Comparison of ENCODE assay signal across 14 cellular contexts in genomic region chr9:135989157-135989556, GRCh38. TPM values are rescaled to one million over a fixed set of nuclear protein-coding genes. Genes with fewer than 3 reads are reported as not detected.
DNase-seq lines count a peak whose midpoint lies in the region; ATAC-seq, FAIRE-seq and TF ChIP-seq lines count a peak whose summit lies in the region.
"Had no signal": no experiment of that assay in that cellular context is flagged by ENCODE, and none has a peak within 500 bp of the region (broad histone marks: within the 10 kb centered on the region; RNA-seq: fewer than 3 reads in every experiment).

No MANE protein-coding gene starts in this region.

- H3K4ac ChIP-seq in H1 (replicated peaks; ENCODE audit: insufficient read length, low read depth, low read length) = no peak overlapping the region

- CTCF ChIA-PET in activated CD8-positive, alpha-beta T cell treated with anti-CD3 and anti-CD28 coated beads for 36 hours (lab: Charles Lee) = interaction anchor here (1.7 to 2.1 kb wide), 2 partner anchors 16 to 23 kb away, joined by 3 to 8 read pairs; no protein-coding TSS in a partner anchor
- CTCF ChIA-PET in activated CD8-positive, alpha-beta T cell treated with anti-CD3 and anti-CD28 coated beads, Interleukin-2, amount 10 ng/mL, durations not matched to agents 7 days and 5 days (lab: Charles Lee) = interaction anchor here (1.6 kb wide), 1 partner anchor 16 kb away, joined by 3 read pairs; no protein-coding TSS in a partner anchor
- CTCF ChIA-PET in H1 (lab: Charles Lee; ENCODE audit: partially characterized antibody) = interaction anchor here (0.6 to 3.9 kb wide), 13 partner anchors 12 to 150 kb away, joined by 3 to 16 read pairs (median 3); no protein-coding TSS in a partner anchor

- H3K23me2 ChIP-seq in H1 (ENCODE audit: low read depth, low read length) = no peaks in the 10 kb centered on the region; the same call in 1 of the 2 replicates

- H3K23ac ChIP-seq in H1 (ENCODE audit: insufficient read length) = no peak overlapping the region

- ATAC-seq in activated CD8-positive, alpha-beta T cell treated with anti-CD3 and anti-CD28 coated beads for 36 hours = no peak
- no peak for ATAC-seq in activated CD8-positive, alpha-beta T cell treated with anti-CD3 and anti-CD28 coated beads, Interleukin-2, amount 10 ng/mL, durations not matched to agents 7 days and 5 days
- no peak for ATAC-seq in body of pancreas
- no peak for ATAC-seq in HG03354 (IDR thresholded peaks at IDR 0.05; ENCODE audit: poor library complexity, severe bottlenecking, unreplicated experiment)

- TF ChIP-seq EP300 in H1 (IDR thresholded peaks at IDR 0.05; ENCODE audit: borderline replicate concordance in 1 of 2, low read depth in 2 of 2, low read length in 2 of 2) = no peak

- H3K79me2 ChIP-seq in Loucy (ENCODE audit: insufficient read depth, low read length) (no peaks in the 10 kb centered on the region), H1 (ENCODE audit: control insufficient read depth in 1 of 2, insufficient read depth in 2 of 2, low read length in 2 of 2) (no peaks in the 10 kb centered on the region)

- TF ChIP-seq POLR2A in H1 (IDR thresholded peaks at IDR 0.05; ENCODE audit: control extremely low read depth in 1 of 2, low read depth in 2 of 2, low read length in 2 of 2) (no peak), body of pancreas (IDR thresholded peaks at IDR 0.05) (no peak)

- H2AFZ ChIP-seq in Loucy (ENCODE audit: low read length) (no peak overlapping the region), H1 (ENCODE audit: low read length) (no peak overlapping the region)

- no peak overlapping the region for H4K8ac ChIP-seq in H1 (ENCODE audit: extremely low read depth, insufficient read depth, low read length)

- POLR2A ChIA-PET in activated CD8-positive, alpha-beta T cell treated with anti-CD3 and anti-CD28 coated beads for 36 hours (lab: Charles Lee) = interaction anchor here (1.0 to 1.5 kb wide), 2 partner anchors 10 to 375 kb away, joined by 3 read pairs; partner anchors contain the start of gene DNLZ
- POLR2A ChIA-PET in activated CD8-positive, alpha-beta T cell treated with anti-CD3 and anti-CD28 coated beads, Interleukin-2, amount 10 ng/mL, durations not matched to agents 7 days and 5 days (lab: Charles Lee) = no interaction called here
- POLR2A ChIA-PET in H1 (lab: Charles Lee; ENCODE audit: partially characterized antibody) = interaction anchor here (0.8 to 1.4 kb wide), 3 partner anchors 9 to 62 kb away, joined by 3 to 5 read pairs (median 3); no protein-coding TSS in a partner anchor

- H3K27me3 Mint-ChIP-seq in activated CD8-positive, alpha-beta T cell treated with anti-CD3 and anti-CD28 coated beads for 36 hours = no peaks in the 10 kb centered on the region
- no peaks in the 10 kb centered on the region for H3K27me3 Mint-ChIP-seq in activated CD8-positive, alpha-beta T cell treated with anti-CD3 and anti-CD28 coated beads, Interleukin-2, amount 10 ng/mL, durations not matched to agents 7 days and 5 days (ENCODE audit: low read depth)

- no peaks in the 10 kb centered on the region for H3K79me1 ChIP-seq in H1 (ENCODE audit: low read depth, low read length)

- H3K27ac ChIP-seq in H1 (ENCODE audit: low read depth, low read length) (no peak overlapping the region), temporal lobe (ENCODE audit: low read depth, low read length) (peak overlapping the region; percentile 33), kidney (ENCODE audit: low read depth in 2 of 2, low read length in 2 of 2) (no peak overlapping the region), body of pancreas (no peak overlapping the region)

- WGBS in H1 (ENCODE audit: extremely low coverage in 1 of 2, insufficient coverage in 1 of 2, insufficient read length in 1 of 2, insufficient replicate concordance in 2 of 2, low coverage in 1 of 2, low lambda C conversion rate in 2 of 2, missing lambda C conversion rate in 1 of 2), 2 experiments = 80% methylated on average over 8 of the region's 8 CpGs; no CpG with 5 or more reads in 1 of the 2 experiments
- 78% methylated on average over 5 to 7 of the region's 8 CpGs for WGBS in body of pancreas, 2 donors

- H3K14ac ChIP-seq in H1 (ENCODE audit: insufficient read length) = no peak overlapping the region

- no peaks in the 10 kb centered on the region for H3K9me3 Mint-ChIP-seq in activated CD8-positive, alpha-beta T cell treated with anti-CD3 and anti-CD28 coated beads for 36 hours
- H3K9me3 Mint-ChIP-seq in activated CD8-positive, alpha-beta T cell treated with anti-CD3 and anti-CD28 coated beads, Interleukin-2, amount 10 ng/mL, durations not matched to agents 7 days and 5 days (ENCODE audit: insufficient read depth) = no peaks in the 10 kb centered on the region

- H3K4me3 ChIP-seq in Loucy (ENCODE audit: low read length, poor library complexity, severe bottlenecking) (no peak overlapping the region), H1 (ENCODE audit: extremely low read depth in 1 of 4, insufficient read depth in 2 of 4, low read depth in 3 of 4, low read length in 4 of 4) (no peak overlapping the region), kidney (ENCODE audit: low read length in 2 of 2) (no peak overlapping the region), body of pancreas (no peak overlapping the region)
- H3K4me3 ChIP-seq: HAP-1 had no signal

- H3K4me3 Mint-ChIP-seq in activated CD8-positive, alpha-beta T cell treated with anti-CD3 and anti-CD28 coated beads for 36 hours = no peak overlapping the region
- no peak overlapping the region for H3K4me3 Mint-ChIP-seq in activated CD8-positive, alpha-beta T cell treated with anti-CD3 and anti-CD28 coated beads, Interleukin-2, amount 10 ng/mL, durations not matched to agents 7 days and 5 days

- H3K9ac ChIP-seq in Loucy (ENCODE audit: low read depth, low read length, poor library complexity, severe bottlenecking) (no peak overlapping the region), H1 (replicated peaks in 1 of 4; ENCODE audit: extremely low read depth in 1 of 4, low read depth in 3 of 4, low read length in 3 of 4) (no peak overlapping the region), kidney (ENCODE audit: low read length in 2 of 2) (no peak overlapping the region)
- H3K9ac ChIP-seq: SK-N-SH had no signal

- no peak overlapping the region for H2BK15ac ChIP-seq in H1 (ENCODE audit: low read length)

- no peak overlapping the region for H3K27ac Mint-ChIP-seq in activated CD8-positive, alpha-beta T cell treated with anti-CD3 and anti-CD28 coated beads for 36 hours
- H3K27ac Mint-ChIP-seq in activated CD8-positive, alpha-beta T cell treated with anti-CD3 and anti-CD28 coated beads, Interleukin-2, amount 10 ng/mL, durations not matched to agents 7 days and 5 days = no peak overlapping the region

- H4K20me1 ChIP-seq in Loucy (ENCODE audit: insufficient read depth, low read length, poor library complexity, severe bottlenecking) (no peaks in the 10 kb centered on the region), H1 (replicated peaks in 1 of 2; ENCODE audit: control insufficient read depth in 1 of 2, insufficient read depth in 2 of 2, low read length in 2 of 2) (no peaks in the 10 kb centered on the region)

- H2BK12ac ChIP-seq in H1 (ENCODE audit: low read depth, low read length) = peak overlapping the region; percentile 27; the same call in 1 of the 2 replicates

- H3K4me1 Mint-ChIP-seq in activated CD8-positive, alpha-beta T cell treated with anti-CD3 and anti-CD28 coated beads for 36 hours (ENCODE audit: low read depth) = peaks cover 14% of the 10 kb centered on the region
- H3K4me1 Mint-ChIP-seq in activated CD8-positive, alpha-beta T cell treated with anti-CD3 and anti-CD28 coated beads, Interleukin-2, amount 10 ng/mL, durations not matched to agents 7 days and 5 days (ENCODE audit: low read depth) = peaks cover 22% of the 10 kb centered on the region

- no peak overlapping the region for H4K91ac ChIP-seq in H1 (replicated peaks; ENCODE audit: insufficient read length, low read length)

- no peak overlapping the region for H2BK120ac ChIP-seq in H1 (replicated peaks; ENCODE audit: low read depth, low read length)

- H4K5ac ChIP-seq in H1 (ENCODE audit: insufficient read length, low read depth, low read length) = no peak overlapping the region

- H3K9me3 ChIP-seq in Loucy (ENCODE audit: insufficient read depth, low read depth, low read length) (no peaks in the 10 kb centered on the region), H1 (ENCODE audit: insufficient read depth in 2 of 2, low read depth in 1 of 2, low read length in 1 of 2) (no peaks in the 10 kb centered on the region), kidney (ENCODE audit: control insufficient read depth in 1 of 2, low read length in 2 of 2) (no peaks in the 10 kb centered on the region), body of pancreas (no peaks in the 10 kb centered on the region)
- H3K9me3 ChIP-seq: HAP-1, SK-N-SH had no signal

- H3K4me1 ChIP-seq in Loucy (ENCODE audit: insufficient read depth, low read length, poor library complexity, severe bottlenecking) (peaks cover 45% of the 10 kb centered on the region), H1 (replicated peaks in 1 of 4; ENCODE audit: control insufficient read depth in 3 of 4, insufficient read depth in 4 of 4, low read length in 3 of 4) (peaks cover 9 to 31% (median 27%) of the 10 kb centered on the region in 4 experiments), kidney (ENCODE audit: control insufficient read depth in 1 of 2, insufficient read depth in 1 of 2, low read depth in 1 of 2, low read length in 2 of 2) (peaks cover 0 to 22% of the 10 kb centered on the region in 2 donors), body of pancreas (peaks cover 29% of the 10 kb centered on the region)

- H3K9me2 ChIP-seq in Loucy (replicated peaks; ENCODE audit: low read depth, low read length) = no peaks in the 10 kb centered on the region
- H3K9me2 ChIP-seq: SK-N-SH had no signal

- no peak for TF ChIP-seq RAD21 in H1 (IDR thresholded peaks at IDR 0.05 in 1 of 2, conservative IDR thresholded peaks at IDR 0.05 in 1 of 2; ENCODE audit: low read depth in 2 of 2, low read length in 2 of 2)

- no peaks in the 10 kb centered on the region for H3K36me3 ChIP-seq in Loucy (ENCODE audit: insufficient read depth, low read length)
- H3K36me3 ChIP-seq in H1 (ENCODE audit: control insufficient read depth in 2 of 4, insufficient read depth in 4 of 4, low read length in 3 of 4) = no peaks in the 10 kb centered on the region
- no peaks in the 10 kb centered on the region for H3K36me3 ChIP-seq in kidney (ENCODE audit: control insufficient read depth in 1 of 2, insufficient read depth in 2 of 2, low read length in 2 of 2)
- no peaks in the 10 kb centered on the region for H3K36me3 ChIP-seq in body of pancreas (replicated peaks in 1 of 2; ENCODE audit: insufficient read depth in 1 of 2, low read depth in 2 of 2)
- H3K36me3 ChIP-seq: HAP-1 had no signal

- intact Hi-C loops in activated CD8-positive, alpha-beta T cell treated with anti-CD3 and anti-CD28 coated beads for 36 hours (cut with micrococcal nuclease) = no loop called here
- intact Hi-C loops in kidney (cut with DNase I) = no loop called here
- intact Hi-C loops in body of pancreas (cut with DNase I) = no loop called here

- DNase-seq in activated CD8-positive, alpha-beta T cell treated with anti-CD3 and anti-CD28 coated beads for 36 hours = peak; percentile 16
- no peak for DNase-seq in activated CD8-positive, alpha-beta T cell treated with anti-CD3 and anti-CD28 coated beads, Interleukin-2, amount 10 ng/mL, durations not matched to agents 7 days and 5 days
- DNase-seq in H1 (ENCODE audit: low read depth in 1 of 2, low spot score in 2 of 2) = no peak
- no peak for DNase-seq in kidney
- DNase-seq in body of pancreas = no peak
- DNase-seq: EL, KG1, NCI-H446 treated with DMSO at 0.1 percent for 48 hours, SK-N-SH had no signal

- no peak overlapping the region for H2BK5ac ChIP-seq in H1 (ENCODE audit: low read depth, low read length)

- FAIRE-seq in H1 (lab: Jason Lieb, UNC) (no peak), kidney (lab: Jason Lieb, UNC) (no peak)
- FAIRE-seq: A204.1 had no signal

- H2BK20ac ChIP-seq in H1 (ENCODE audit: low read length) = no peak overlapping the region

- H3K56ac ChIP-seq in H1 (replicated peaks; ENCODE audit: insufficient read length, low read depth, low read length) = no peak overlapping the region

- H2AK5ac ChIP-seq in H1 (ENCODE audit: low read depth, low read length) = no peak overlapping the region

- TF ChIP-seq CTCF in activated CD8-positive, alpha-beta T cell treated with anti-CD3 and anti-CD28 coated beads for 36 hours (IDR thresholded peaks at IDR 0.05) = peak; percentile 30
- TF ChIP-seq CTCF in Loucy (conservative IDR thresholded peaks at IDR 0.05; ENCODE audit: low read length) = 0 out of 2 replicates have a peak, but pooled peaks have one; percentile 15
- no peak for TF ChIP-seq CTCF in H1 (IDR thresholded peaks at IDR 0.05; ENCODE audit: control extremely low read depth in 1 of 3, insufficient read depth in 1 of 3, low read depth in 1 of 3, low read length in 3 of 3)
- TF ChIP-seq CTCF in kidney (IDR thresholded peaks at IDR 0.05; ENCODE audit: borderline replicate concordance, extremely low read depth, insufficient read depth) = no peak
- TF ChIP-seq CTCF in body of pancreas (IDR thresholded peaks at IDR 0.05) = no peak

- H3K27me3 ChIP-seq in Loucy (ENCODE audit: insufficient read depth, low read length, poor library complexity, severe bottlenecking) = no peaks in the 10 kb centered on the region
- H3K27me3 ChIP-seq in H1 (replicated peaks in 1 of 4; ENCODE audit: control insufficient read depth in 3 of 4, extremely low read depth in 1 of 4, insufficient read depth in 3 of 4, low read length in 3 of 4) = no peaks in the 10 kb centered on the region
- H3K27me3 ChIP-seq in body of pancreas = no peaks in the 10 kb centered on the region

- no peak overlapping the region for H3K4me2 ChIP-seq in Loucy (ENCODE audit: low read depth, low read length, poor library complexity, severe bottlenecking)
- no peak overlapping the region for H3K4me2 ChIP-seq in H1 (ENCODE audit: insufficient read depth in 1 of 2, low read depth in 2 of 2, low read length in 2 of 2)
- H3K4me2 ChIP-seq: SK-N-SH had no signal

- no peaks in the 10 kb centered on the region for H3K36me3 Mint-ChIP-seq in activated CD8-positive, alpha-beta T cell treated with anti-CD3 and anti-CD28 coated beads for 36 hours (ENCODE audit: low read depth)
- no peaks in the 10 kb centered on the region for H3K36me3 Mint-ChIP-seq in activated CD8-positive, alpha-beta T cell treated with anti-CD3 and anti-CD28 coated beads, Interleukin-2, amount 10 ng/mL, durations not matched to agents 7 days and 5 days (ENCODE audit: low read depth)

- H3K18ac ChIP-seq in H1 (ENCODE audit: extremely low read depth, low read length) = peak overlapping the region; percentile 32; the same call in 1 of the 2 replicates

- H3F3A ChIP-seq in Loucy (ENCODE audit: low read depth) = 0 out of 2 replicates have a peak, but pooled peaks cover 2% of the 10 kb centered on the region

RNA-seq across cellular contexts. Expression of gene UBAC1, which starts 28.0 kb away (rescaled TPM):
- 10 to 100 TPM; 32.4 to 34.3 TPM for total RNA-seq in activated CD8-positive, alpha-beta T cell treated with anti-CD3 and anti-CD28 coated beads for 36 hours
- 10 to 100 TPM; 29.3 to 31.9 TPM for total RNA-seq in activated CD8-positive, alpha-beta T cell treated with anti-CD3 and anti-CD28 coated beads, Interleukin-2, amount 10 ng/mL, durations not matched to agents 7 days and 5 days
- 59.3 and 63.1 TPM in 2 replicates for total RNA-seq in H1 (2021; fragmentation: NEBNext Ultra II Directional; extraction: Animal tissue kit (Norgen Biotek cat#: 25700))
- 85.2 and 105 TPM in 2 replicates for polyA plus RNA-seq in H1 (2011; rRNA removed)
- polyA plus RNA-seq in H1 (2011; cell fraction: cytosol; rRNA removed) = 74.8 TPM
- polyA plus RNA-seq in H1 (2011; cell fraction: nucleus; rRNA removed) = 68.0 TPM
- 40.4 to 56.7 TPM (median 50.5 TPM) in 4 replicates for polyA plus RNA-seq in H1 (2012, experiment 1 of 2)
- polyA plus RNA-seq in H1 (2012, experiment 2 of 2) = 65.3 TPM
- 51.1 TPM for polyA plus RNA-seq in H1 (2013, experiment 1 of 2)
- 54.0 TPM for polyA plus RNA-seq in H1 (2013, experiment 2 of 2)
- polyA minus RNA-seq in H1 (2011; rRNA and poly(A)+ RNA removed) = 21.6 and 41.3 TPM in 2 replicates
- 26.6 TPM for polyA minus RNA-seq in H1 (2011; cell fraction: cytosol; rRNA and poly(A)+ RNA removed)
- polyA minus RNA-seq in H1 (2011; cell fraction: nucleus; rRNA and poly(A)+ RNA removed) = 19.2 TPM
- 24.6 TPM for total RNA-seq in temporal lobe
- 40.2 TPM for total RNA-seq in kidney
- 52.6 TPM for polyA plus RNA-seq in kidney (ENCODE audit: insufficient read depth, low read depth, low replicate concordance)
- 10 to 100 TPM; 17.4 to 25.4 TPM for total RNA-seq in body of pancreas

Comparison
In these comparisons a context has a peak if more than half of its experiments do, and no peak if none do; other contexts are left out.
1. CTCF ChIP-seq: peak in activated CD8-positive, alpha-beta T cell treated with anti-CD3 and anti-CD28 coated beads for 36 hours (single experiment) and Loucy (single experiment); none in H1 (0 of 3), kidney (single experiment) and body of pancreas (0 of 7).